In the genomic region with DNA sequence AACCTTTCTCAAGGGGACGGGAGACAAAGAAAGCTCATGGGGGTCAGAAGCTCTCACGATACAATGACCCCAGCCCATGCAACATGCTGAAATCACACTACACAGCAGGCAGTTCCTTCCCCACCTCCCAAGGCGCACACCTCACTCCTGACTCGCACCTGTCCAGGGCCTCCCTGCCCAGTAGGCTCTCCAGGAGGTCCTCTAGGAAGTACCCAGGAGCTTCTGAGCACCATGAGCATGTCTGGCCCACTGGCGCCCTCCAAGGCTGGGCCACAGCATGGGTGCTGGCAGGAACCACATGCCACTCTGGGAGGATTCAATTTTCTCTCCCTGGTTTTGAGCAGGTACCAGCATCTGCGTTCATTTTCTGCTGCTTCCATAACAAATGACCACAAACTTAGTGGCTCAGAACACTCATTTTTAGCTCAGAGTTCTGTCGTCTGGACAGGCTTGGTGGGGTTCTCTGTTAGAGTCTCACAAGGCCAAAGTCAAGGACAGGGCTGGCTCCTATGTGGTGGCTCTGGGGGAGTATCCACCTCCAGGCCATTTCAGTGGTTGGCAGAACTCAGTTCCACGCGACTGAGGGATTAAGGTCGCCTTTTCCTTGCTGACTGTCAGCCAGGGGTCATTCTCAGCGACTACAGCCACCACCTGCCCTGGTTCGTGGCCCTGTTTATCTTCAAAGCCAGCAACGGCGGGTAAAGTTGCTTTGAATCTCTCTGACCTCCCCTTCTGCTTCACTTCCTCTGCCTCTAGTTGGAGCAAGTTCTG, we compare ENCODE assay signal across 1 cellular context.
TF ChIP-seq lines count a peak whose summit lies in the region.

No MANE protein-coding gene starts in this region.

TF ChIP-seq in HepG2, 621 proteins besides CTCF, POLR2A, EP300 and RAD21 (continued from another document):
- TF ChIP-seq, protein P1, sequence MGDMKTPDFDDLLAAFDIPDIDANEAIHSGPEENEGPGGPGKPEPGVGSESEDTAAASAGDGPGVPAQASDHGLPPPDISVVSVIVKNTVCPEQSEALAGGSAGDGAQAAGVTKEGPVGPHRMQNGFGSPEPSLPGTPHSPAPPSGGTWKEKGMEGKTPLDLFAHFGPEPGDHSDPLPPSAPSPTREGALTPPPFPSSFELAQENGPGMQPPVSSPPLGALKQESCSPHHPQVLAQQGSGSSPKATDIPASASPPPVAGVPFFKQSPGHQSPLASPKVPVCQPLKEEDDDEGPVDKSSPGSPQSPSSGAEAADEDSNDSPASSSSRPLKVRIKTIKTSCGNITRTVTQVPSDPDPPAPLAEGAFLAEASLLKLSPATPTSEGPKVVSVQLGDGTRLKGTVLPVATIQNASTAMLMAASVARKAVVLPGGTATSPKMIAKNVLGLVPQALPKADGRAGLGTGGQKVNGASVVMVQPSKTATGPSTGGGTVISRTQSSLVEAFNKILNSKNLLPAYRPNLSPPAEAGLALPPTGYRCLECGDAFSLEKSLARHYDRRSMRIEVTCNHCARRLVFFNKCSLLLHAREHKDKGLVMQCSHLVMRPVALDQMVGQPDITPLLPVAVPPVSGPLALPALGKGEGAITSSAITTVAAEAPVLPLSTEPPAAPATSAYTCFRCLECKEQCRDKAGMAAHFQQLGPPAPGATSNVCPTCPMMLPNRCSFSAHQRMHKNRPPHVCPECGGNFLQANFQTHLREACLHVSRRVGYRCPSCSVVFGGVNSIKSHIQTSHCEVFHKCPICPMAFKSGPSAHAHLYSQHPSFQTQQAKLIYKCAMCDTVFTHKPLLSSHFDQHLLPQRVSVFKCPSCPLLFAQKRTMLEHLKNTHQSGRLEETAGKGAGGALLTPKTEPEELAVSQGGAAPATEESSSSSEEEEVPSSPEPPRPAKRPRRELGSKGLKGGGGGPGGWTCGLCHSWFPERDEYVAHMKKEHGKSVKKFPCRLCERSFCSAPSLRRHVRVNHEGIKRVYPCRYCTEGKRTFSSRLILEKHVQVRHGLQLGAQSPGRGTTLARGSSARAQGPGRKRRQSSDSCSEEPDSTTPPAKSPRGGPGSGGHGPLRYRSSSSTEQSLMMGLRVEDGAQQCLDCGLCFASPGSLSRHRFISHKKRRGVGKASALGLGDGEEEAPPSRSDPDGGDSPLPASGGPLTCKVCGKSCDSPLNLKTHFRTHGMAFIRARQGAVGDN (CRISPR knock-in tag; IDR thresholded peaks at IDR 0.05): no peak
- TF ChIP-seq CC2D1A (CRISPR knock-in tag; IDR thresholded peaks at IDR 0.05) (no peak), ARNT (IDR thresholded peaks at IDR 0.05) (no peak), ZNF232 (CRISPR knock-in tag; IDR thresholded peaks at IDR 0.05; ENCODE audit: borderline replicate concordance) (no peak), EEA1 (CRISPR knock-in tag; IDR thresholded peaks at IDR 0.05; ENCODE audit: borderline replicate concordance) (0 out of 2 replicates have a peak, but pooled peaks have one; percentile 29), ZNF572 (CRISPR knock-in tag; IDR thresholded peaks at IDR 0.05) (0 out of 2 replicates have a peak, but pooled peaks have one; percentile 62)
- TF ChIP-seq, protein P2, sequence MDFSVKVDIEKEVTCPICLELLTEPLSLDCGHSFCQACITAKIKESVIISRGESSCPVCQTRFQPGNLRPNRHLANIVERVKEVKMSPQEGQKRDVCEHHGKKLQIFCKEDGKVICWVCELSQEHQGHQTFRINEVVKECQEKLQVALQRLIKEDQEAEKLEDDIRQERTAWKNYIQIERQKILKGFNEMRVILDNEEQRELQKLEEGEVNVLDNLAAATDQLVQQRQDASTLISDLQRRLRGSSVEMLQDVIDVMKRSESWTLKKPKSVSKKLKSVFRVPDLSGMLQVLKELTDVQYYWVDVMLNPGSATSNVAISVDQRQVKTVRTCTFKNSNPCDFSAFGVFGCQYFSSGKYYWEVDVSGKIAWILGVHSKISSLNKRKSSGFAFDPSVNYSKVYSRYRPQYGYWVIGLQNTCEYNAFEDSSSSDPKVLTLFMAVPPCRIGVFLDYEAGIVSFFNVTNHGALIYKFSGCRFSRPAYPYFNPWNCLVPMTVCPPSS (IDR thresholded peaks at IDR 0.05): no peak
- TF ChIP-seq, protein P3, sequence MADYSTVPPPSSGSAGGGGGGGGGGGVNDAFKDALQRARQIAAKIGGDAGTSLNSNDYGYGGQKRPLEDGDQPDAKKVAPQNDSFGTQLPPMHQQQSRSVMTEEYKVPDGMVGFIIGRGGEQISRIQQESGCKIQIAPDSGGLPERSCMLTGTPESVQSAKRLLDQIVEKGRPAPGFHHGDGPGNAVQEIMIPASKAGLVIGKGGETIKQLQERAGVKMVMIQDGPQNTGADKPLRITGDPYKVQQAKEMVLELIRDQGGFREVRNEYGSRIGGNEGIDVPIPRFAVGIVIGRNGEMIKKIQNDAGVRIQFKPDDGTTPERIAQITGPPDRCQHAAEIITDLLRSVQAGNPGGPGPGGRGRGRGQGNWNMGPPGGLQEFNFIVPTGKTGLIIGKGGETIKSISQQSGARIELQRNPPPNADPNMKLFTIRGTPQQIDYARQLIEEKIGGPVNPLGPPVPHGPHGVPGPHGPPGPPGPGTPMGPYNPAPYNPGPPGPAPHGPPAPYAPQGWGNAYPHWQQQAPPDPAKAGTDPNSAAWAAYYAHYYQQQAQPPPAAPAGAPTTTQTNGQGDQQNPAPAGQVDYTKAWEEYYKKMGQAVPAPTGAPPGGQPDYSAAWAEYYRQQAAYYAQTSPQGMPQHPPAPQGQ (CRISPR knock-in tag; IDR thresholded peaks at IDR 0.05; ENCODE audit: borderline replicate concordance): no peak
- TF ChIP-seq, protein P4, sequence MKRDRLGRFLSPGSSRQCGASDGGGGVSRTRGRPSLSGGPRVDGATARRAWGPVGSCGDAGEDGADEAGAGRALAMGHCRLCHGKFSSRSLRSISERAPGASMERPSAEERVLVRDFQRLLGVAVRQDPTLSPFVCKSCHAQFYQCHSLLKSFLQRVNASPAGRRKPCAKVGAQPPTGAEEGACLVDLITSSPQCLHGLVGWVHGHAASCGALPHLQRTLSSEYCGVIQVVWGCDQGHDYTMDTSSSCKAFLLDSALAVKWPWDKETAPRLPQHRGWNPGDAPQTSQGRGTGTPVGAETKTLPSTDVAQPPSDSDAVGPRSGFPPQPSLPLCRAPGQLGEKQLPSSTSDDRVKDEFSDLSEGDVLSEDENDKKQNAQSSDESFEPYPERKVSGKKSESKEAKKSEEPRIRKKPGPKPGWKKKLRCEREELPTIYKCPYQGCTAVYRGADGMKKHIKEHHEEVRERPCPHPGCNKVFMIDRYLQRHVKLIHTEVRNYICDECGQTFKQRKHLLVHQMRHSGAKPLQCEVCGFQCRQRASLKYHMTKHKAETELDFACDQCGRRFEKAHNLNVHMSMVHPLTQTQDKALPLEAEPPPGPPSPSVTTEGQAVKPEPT (CRISPR knock-in tag; IDR thresholded peaks at IDR 0.05; ENCODE audit: low read depth): no peak
